ENCODE assay signal across 8 cellular contexts in the genomic region with DNA sequence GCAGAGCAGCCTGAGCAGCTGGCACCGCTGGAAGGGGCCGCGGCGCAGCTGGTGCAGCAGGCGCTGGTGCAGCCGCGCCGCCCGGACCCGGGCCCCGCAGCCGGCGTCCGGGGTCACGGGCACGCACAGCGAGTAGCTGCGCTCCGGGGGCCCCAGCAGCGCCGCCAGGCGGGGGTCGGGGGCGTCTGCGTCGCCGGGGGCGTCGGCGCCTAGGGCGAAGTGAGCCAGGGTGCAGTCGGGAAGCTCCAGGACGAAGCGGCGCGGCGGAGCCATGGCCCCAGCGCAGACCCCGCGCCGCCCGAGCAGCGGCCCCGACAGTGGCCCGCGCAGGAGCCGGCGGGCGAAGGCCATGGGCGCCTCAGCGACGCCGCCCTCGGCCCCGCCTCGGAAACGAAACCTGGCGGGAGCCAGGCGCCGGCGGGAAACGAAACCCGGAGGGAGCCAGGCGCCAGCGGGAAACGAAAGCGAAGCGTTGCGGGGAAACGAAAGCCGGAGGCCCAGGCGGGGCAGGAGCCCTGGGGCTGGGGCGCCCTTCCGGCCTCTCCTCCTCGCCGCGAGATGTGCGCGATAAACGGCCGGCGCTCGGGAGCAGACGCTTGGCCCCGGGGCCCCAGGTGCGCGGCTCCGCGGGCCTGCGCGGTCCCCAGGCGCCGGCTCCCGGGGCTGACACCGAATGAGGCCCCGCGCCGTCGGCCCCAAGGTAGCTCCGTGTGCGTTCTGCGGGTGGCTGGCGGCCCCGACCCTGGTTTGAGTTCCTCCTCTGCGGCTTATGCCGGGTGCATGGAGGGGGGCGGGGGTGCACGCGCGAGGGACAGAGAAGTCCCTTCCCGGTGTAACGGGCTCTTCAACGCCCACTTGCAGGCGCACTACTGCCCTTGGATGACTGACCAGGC. TPM values are rescaled to one million over a fixed set of nuclear protein-coding genes. Genes with fewer than 3 reads are reported as not detected.
DNase-seq lines count a peak whose midpoint lies in the region; ATAC-seq, FAIRE-seq and TF ChIP-seq lines count a peak whose summit lies in the region.

A gene with protein sequence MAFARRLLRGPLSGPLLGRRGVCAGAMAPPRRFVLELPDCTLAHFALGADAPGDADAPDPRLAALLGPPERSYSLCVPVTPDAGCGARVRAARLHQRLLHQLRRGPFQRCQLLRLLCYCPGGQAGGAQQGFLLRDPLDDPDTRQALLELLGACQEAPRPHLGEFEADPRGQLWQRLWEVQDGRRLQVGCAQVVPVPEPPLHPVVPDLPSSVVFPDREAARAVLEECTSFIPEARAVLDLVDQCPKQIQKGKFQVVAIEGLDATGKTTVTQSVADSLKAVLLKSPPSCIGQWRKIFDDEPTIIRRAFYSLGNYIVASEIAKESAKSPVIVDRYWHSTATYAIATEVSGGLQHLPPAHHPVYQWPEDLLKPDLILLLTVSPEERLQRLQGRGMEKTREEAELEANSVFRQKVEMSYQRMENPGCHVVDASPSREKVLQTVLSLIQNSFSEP (minus strand): TSS at position 562 of the 893 bp plus-strand sequence. CDS start 211 bp downstream, at position 351.

- intact Hi-C loops in lower lobe of right lung (cut with DNase I), result no loop called here

- peak; percentile 60 for TF ChIP-seq POLR2A in GM12892 (IDR thresholded peaks at IDR 0.05; ENCODE audit: low read depth, low read length)

- H3K27me3 ChIP-seq in lower lobe of right lung (ENCODE audit: low read depth), result no peaks in the 10 kb centered on the region

- peak; percentile 82 for ATAC-seq in HG02798 (IDR thresholded peaks at IDR 0.05; ENCODE audit: poor library complexity, unreplicated experiment)
- ATAC-seq in lower lobe of right lung, result peak; percentile 90

- H3K36me3 ChIP-seq in lower lobe of right lung, result peaks cover 11% of the 10 kb centered on the region

- no peaks in the 10 kb centered on the region for H3K9me3 ChIP-seq in lower lobe of right lung

- DNase-seq in GM12892 (ENCODE audit: insufficient read length) (peak; percentile 83), NCI-H1930 (lab: John Stamatoyannopoulos, UW) (peak; percentile 46 to 57), dermis blood vessel endothelial cell (peak; percentile 30), lower lobe of right lung (peak; percentile 90)
- DNase-seq in activated CD4-positive, alpha-beta T cell treated with anti-CD3 and anti-CD28 coated beads for 48 hours, result peak; percentile 85
- peak; percentile 70 for DNase-seq in stimulated activated CD8-positive, alpha-beta memory T cell treated with anti-CD3 and anti-CD28 coated beads, Interleukin-12 subunit alpha, Interleukin-12 subunit beta, amount 100 ng/mL, for 4 hours (ENCODE audit: low read depth)

- peak; percentile 81 for FAIRE-seq in GM12892 (lab: Jason Lieb, UNC)

- peak; percentile 41 for TF ChIP-seq CTCF in 22Rv1 (IDR thresholded peaks at IDR 0.05)
- peak; percentile 32 for TF ChIP-seq CTCF in lower lobe of right lung (IDR thresholded peaks at IDR 0.05)

- H3K27ac ChIP-seq in 22Rv1 (peak within 1 kb of the TSS; percentile 58), lower lobe of right lung (peak within 1 kb of the TSS; percentile 95)

- H3K4me1 ChIP-seq in lower lobe of right lung, result peaks cover 30% of the 10 kb centered on the region

- H3K4me3 ChIP-seq in lower lobe of right lung, result peak within 1 kb of the TSS; percentile 91

RNA-seq across cellular contexts. Expression of the gene that starts here (rescaled TPM):
- 2.9 TPM for polyA plus RNA-seq in GM12892 (2012; ENCODE audit: missing spikeins)
- total RNA-seq in dermis blood vessel endothelial cell (0.84 and 1.9 TPM in 2 replicates), lower lobe of right lung (43.3 TPM)

Comparison
In these comparisons a context has a peak if more than half of its experiments do, and no peak if none do; other contexts are left out.
1. Peak in every context shown above with its lines: DNase-seq, ATAC-seq, H3K4me3 ChIP-seq and H3K27ac ChIP-seq.
2. RNA of the gene that starts here (total RNA-seq): 43.3 TPM in lower lobe of right lung (single experiment); 0.84 to 1.9 TPM in dermis blood vessel endothelial cell; every median in the first group is over 10 times any median in the second.
3. DNase-seq: peak in every context shown above with its lines; median percentile 90 in lower lobe of right lung; 85 in activated CD4-positive, alpha-beta T cell treated with anti-CD3 and anti-CD28 coated beads for 48 hours; 83 in GM12892; 70 in stimulated activated CD8-positive, alpha-beta memory T cell treated with anti-CD3 and anti-CD28 coated beads, Interleukin-12 subunit alpha, Interleukin-12 subunit beta, amount 100 ng/mL, for 4 hours; 52 in NCI-H1930; 30 in dermis blood vessel endothelial cell.